Comparison of ENCODE assay signal across 1 cellular context in the genomic region with DNA sequence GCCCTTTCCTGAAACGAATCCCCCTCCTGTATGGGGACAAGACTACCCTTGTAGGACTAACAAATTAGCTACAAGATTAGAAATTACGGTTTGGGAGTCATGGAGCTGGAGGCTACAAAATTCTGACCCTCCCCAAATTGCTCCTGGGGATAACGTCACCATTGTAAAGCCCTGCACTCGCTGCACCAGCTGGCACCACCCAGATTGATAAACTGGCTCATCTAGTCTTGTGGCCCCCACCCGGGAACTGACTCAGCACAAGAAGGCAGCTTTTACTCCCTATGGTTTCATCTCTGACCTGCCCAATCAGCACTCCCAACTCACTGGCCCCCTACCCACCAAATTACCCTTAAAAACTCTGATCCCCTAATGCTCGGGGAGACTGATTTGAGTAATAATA.
TF ChIP-seq lines count a peak whose summit lies in the region.

No MANE protein-coding gene starts in this region.

TF ChIP-seq in H1, 55 proteins besides CTCF, POLR2A, EP300 and RAD21:
- TF ChIP-seq SP4 (IDR thresholded peaks at IDR 0.05; ENCODE audit: low read length) (no peak), MAFK (IDR thresholded peaks at IDR 0.05; ENCODE audit: low read depth, low read length) (0 out of 2 replicates have a peak, but pooled peaks have one; percentile 4), CHD2 (IDR thresholded peaks at IDR 0.05; ENCODE audit: low read length) (no peak), BACH1 (IDR thresholded peaks at IDR 0.05; ENCODE audit: low read length) (no peak; the same call in 1 of the 2 replicates), TCF12 (IDR thresholded peaks at IDR 0.05; ENCODE audit: low read depth, low read length) (no peak), SP1 (IDR thresholded peaks at IDR 0.05; ENCODE audit: low read depth, low read length) (no peak)
- TF ChIP-seq, protein P1, sequence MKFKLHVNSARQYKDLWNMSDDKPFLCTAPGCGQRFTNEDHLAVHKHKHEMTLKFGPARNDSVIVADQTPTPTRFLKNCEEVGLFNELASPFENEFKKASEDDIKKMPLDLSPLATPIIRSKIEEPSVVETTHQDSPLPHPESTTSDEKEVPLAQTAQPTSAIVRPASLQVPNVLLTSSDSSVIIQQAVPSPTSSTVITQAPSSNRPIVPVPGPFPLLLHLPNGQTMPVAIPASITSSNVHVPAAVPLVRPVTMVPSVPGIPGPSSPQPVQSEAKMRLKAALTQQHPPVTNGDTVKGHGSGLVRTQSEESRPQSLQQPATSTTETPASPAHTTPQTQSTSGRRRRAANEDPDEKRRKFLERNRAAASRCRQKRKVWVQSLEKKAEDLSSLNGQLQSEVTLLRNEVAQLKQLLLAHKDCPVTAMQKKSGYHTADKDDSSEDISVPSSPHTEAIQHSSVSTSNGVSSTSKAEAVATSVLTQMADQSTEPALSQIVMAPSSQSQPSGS (IDR thresholded peaks at IDR 0.05; ENCODE audit: low read length): no peak
- TF ChIP-seq, protein P2, sequence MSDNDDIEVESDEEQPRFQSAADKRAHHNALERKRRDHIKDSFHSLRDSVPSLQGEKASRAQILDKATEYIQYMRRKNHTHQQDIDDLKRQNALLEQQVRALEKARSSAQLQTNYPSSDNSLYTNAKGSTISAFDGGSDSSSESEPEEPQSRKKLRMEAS (IDR thresholded peaks at IDR 0.05): no peak
